ENCODE assay signal across 8 cellular contexts in the genomic region with DNA sequence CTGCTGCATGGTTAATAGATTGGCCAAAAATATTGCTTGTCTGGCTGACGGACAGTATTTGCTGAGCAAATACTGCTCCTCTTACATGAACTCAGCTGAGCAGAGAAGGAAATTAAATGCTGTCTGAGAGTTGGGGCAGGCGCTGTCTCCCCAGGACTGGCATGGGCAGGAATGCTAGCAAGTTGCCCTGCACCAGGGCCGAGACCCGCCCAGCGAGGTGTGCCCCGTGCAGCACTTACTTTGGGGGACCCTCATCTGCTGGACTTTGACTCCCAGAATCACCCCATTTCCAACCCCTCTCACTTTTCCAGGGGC. TPM values are rescaled to one million over a fixed set of nuclear protein-coding genes. Genes with fewer than 3 reads are reported as not detected.
A peak's percentile ranks its signal among the peaks of the same experiment; 100 is the strongest.
DNase-seq lines count a peak whose midpoint lies in the region; ATAC-seq and TF ChIP-seq lines count a peak whose summit lies in the region.

No MANE protein-coding gene starts in this region.

- no peaks in the 10 kb centered on the region for H3K27me3 Mint-ChIP-seq in activated T-helper 17 cell treated with anti-CD3 and anti-CD28 coated beads, Interleukin-2, amount 50 U/mL, for 72 hours
- peaks cover 13 to 28% (median 21%) of the 10 kb centered on the region in 3 donors for H3K27me3 Mint-ChIP-seq in immature natural killer cell (ENCODE audit: low read depth in 3 of 3)

- H3K36me3 ChIP-seq in SK-N-SH (replicated peaks in 1 of 2; ENCODE audit: control insufficient read depth in 1 of 2, insufficient read depth in 2 of 2, low read length in 1 of 2) (peaks cover 0 to 4% of the 10 kb centered on the region in 2 experiments), stomach smooth muscle (ENCODE audit: control insufficient read depth in 2 of 2, insufficient read depth in 2 of 2, low read length in 2 of 2) (no peaks in the 10 kb centered on the region)

- H4K20me1 ChIP-seq in SK-N-SH (ENCODE audit: insufficient read depth), result peaks cover 56% of the 10 kb centered on the region

- H3K4me3 ChIP-seq in SK-N-SH (ENCODE audit: low read depth in 2 of 2, low read length in 1 of 2), result peak overlapping the region; percentile 73 to 76
- peak overlapping the region; percentile 80 to 86 for H3K4me3 ChIP-seq in stomach smooth muscle (ENCODE audit: low read length in 2 of 2)

- H3K27ac ChIP-seq in SK-N-SH (ENCODE audit: low read depth in 2 of 2, low read length in 1 of 2) (no peak overlapping the region; a peak in 1 of 4 replicates), stomach smooth muscle (ENCODE audit: low read length) (no peak overlapping the region)

- TF ChIP-seq EP300 in SK-N-SH (IDR thresholded peaks at IDR 0.05; ENCODE audit: borderline replicate concordance in 1 of 2, low read depth in 1 of 2, low read length in 1 of 2), result no peak

- 55% methylated on average over 6 of the region's 6 CpGs for WGBS in SK-N-SH (ENCODE audit: low lambda C conversion rate)

- peak overlapping the region; percentile 82 for H3K4me3 Mint-ChIP-seq in activated T-helper 17 cell treated with anti-CD3 and anti-CD28 coated beads, Interleukin-2, amount 50 U/mL, for 72 hours
- H3K4me3 Mint-ChIP-seq in immature natural killer cell, result peak overlapping the region; percentile 59 to 88 (median 80)

- POLR2A ChIA-PET in SK-N-SH (lab: Yijun Ruan, JAX), result no interaction called here

- H3K4me2 ChIP-seq in SK-N-SH, result peak overlapping the region; percentile 100

- no peak for TF ChIP-seq RAD21 in SK-N-SH (IDR thresholded peaks at IDR 0.05; ENCODE audit: low read length)

- no peak for TF ChIP-seq CTCF in SK-N-SH (IDR thresholded peaks at IDR 0.05)

- DNase-seq in SK-N-SH (no peak), immature natural killer cell (no peak), HT-29 (ENCODE audit: low spot score) (no peak), LoVo (ENCODE audit: low spot score) (no peak)

- H3K9ac ChIP-seq in SK-N-SH, result peak overlapping the region; percentile 68
- peak overlapping the region; percentile 64 to 78 for H3K9ac ChIP-seq in stomach smooth muscle (ENCODE audit: low read length in 2 of 2)

- H2AFZ ChIP-seq in SK-N-SH (ENCODE audit: low read depth), result no peak overlapping the region

- H3K4me1 Mint-ChIP-seq in activated T-helper 17 cell treated with anti-CD3 and anti-CD28 coated beads, Interleukin-2, amount 50 U/mL, for 72 hours, result peaks cover 11% of the 10 kb centered on the region
- H3K4me1 Mint-ChIP-seq in immature natural killer cell, result peaks cover 65 to 67% of the 10 kb centered on the region in 2 donors

- H3K9me3 ChIP-seq in SK-N-SH, result no peaks in the 10 kb centered on the region
- H3K9me3 ChIP-seq in stomach smooth muscle (ENCODE audit: control insufficient read depth in 2 of 2, low read length in 2 of 2), result no peaks in the 10 kb centered on the region

- H3K79me2 ChIP-seq in SK-N-SH (ENCODE audit: insufficient read depth), result peaks cover 56% of the 10 kb centered on the region

- no peaks in the 10 kb centered on the region for H3F3A ChIP-seq in SK-N-SH (replicated peaks; ENCODE audit: insufficient read depth)

- H3K9me2 ChIP-seq in SK-N-SH, result no peaks in the 10 kb centered on the region

- peaks cover 16% of the 10 kb centered on the region for H3K36me3 Mint-ChIP-seq in activated T-helper 17 cell treated with anti-CD3 and anti-CD28 coated beads, Interleukin-2, amount 50 U/mL, for 72 hours (ENCODE audit: low read depth)
- no peaks in the 10 kb centered on the region for H3K36me3 Mint-ChIP-seq in immature natural killer cell

- CTCF ChIA-PET in SK-N-SH (lab: Yijun Ruan, JAX), result interaction anchor here (1.4 kb wide), 1 partner anchor 77 kb away, joined by 5 read pairs; no protein-coding TSS in a partner anchor

- H3K4me1 ChIP-seq in SK-N-SH (ENCODE audit: control insufficient read depth in 1 of 2, insufficient read depth in 2 of 2, low read depth in 1 of 2, low read length in 1 of 2), result peaks cover 0 to 51% of the 10 kb centered on the region in 2 experiments; a peak in 1 of 4 replicates
- H3K4me1 ChIP-seq in stomach smooth muscle (ENCODE audit: control insufficient read depth, insufficient read depth, low read length), result peaks cover 67% of the 10 kb centered on the region

- ATAC-seq in SK-N-SH treated with all-trans-retinoic acid at 6 μM for 48 hours (no peak), HG03439 (IDR thresholded peaks at IDR 0.05; ENCODE audit: unreplicated experiment) (no peak)
- ATAC-seq in activated T-helper 17 cell treated with anti-CD3 and anti-CD28 coated beads, Interleukin-2, amount 50 U/mL, for 72 hours (replicated peaks), result no peak

- no peaks in the 10 kb centered on the region for H3K27me3 ChIP-seq in SK-N-SH (ENCODE audit: insufficient read depth)
- no peaks in the 10 kb centered on the region for H3K27me3 ChIP-seq in stomach smooth muscle (ENCODE audit: control insufficient read depth in 1 of 2, insufficient read depth in 2 of 2, low read length in 2 of 2)

- peak overlapping the region; percentile 87 for H3K27ac Mint-ChIP-seq in activated T-helper 17 cell treated with anti-CD3 and anti-CD28 coated beads, Interleukin-2, amount 50 U/mL, for 72 hours
- H3K27ac Mint-ChIP-seq in immature natural killer cell, result peak overlapping the region; percentile 66 to 92 (median 86)

- no peaks in the 10 kb centered on the region for H3K9me3 Mint-ChIP-seq in activated T-helper 17 cell treated with anti-CD3 and anti-CD28 coated beads, Interleukin-2, amount 50 U/mL, for 72 hours
- H3K9me3 Mint-ChIP-seq in immature natural killer cell, result no peaks in the 10 kb centered on the region

TF ChIP-seq in SK-N-SH, 30 proteins besides CTCF, POLR2A, EP300 and RAD21:
- no peak for TF ChIP-seq POLR2AphosphoS5 (IDR thresholded peaks at IDR 0.05; ENCODE audit: low read depth, low read length)
- TF ChIP-seq, protein P1, sequence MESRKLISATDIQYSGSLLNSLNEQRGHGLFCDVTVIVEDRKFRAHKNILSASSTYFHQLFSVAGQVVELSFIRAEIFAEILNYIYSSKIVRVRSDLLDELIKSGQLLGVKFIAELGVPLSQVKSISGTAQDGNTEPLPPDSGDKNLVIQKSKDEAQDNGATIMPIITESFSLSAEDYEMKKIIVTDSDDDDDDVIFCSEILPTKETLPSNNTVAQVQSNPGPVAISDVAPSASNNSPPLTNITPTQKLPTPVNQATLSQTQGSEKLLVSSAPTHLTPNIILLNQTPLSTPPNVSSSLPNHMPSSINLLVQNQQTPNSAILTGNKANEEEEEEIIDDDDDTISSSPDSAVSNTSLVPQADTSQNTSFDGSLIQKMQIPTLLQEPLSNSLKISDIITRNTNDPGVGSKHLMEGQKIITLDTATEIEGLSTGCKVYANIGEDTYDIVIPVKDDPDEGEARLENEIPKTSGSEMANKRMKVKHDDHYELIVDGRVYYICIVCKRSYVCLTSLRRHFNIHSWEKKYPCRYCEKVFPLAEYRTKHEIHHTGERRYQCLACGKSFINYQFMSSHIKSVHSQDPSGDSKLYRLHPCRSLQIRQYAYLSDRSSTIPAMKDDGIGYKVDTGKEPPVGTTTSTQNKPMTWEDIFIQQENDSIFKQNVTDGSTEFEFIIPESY (IDR thresholded peaks at IDR 0.05; ENCODE audit: borderline replicate concordance, low read depth), result no peak
- TF ChIP-seq, protein P2, sequence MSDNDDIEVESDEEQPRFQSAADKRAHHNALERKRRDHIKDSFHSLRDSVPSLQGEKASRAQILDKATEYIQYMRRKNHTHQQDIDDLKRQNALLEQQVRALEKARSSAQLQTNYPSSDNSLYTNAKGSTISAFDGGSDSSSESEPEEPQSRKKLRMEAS (IDR thresholded peaks at IDR 0.05; ENCODE audit: low read depth), result no peak
- TF ChIP-seq GABPA (IDR thresholded peaks at IDR 0.05; ENCODE audit: low read depth), result no peak
- TF ChIP-seq EZH2phosphoT487 (IDR thresholded peaks at IDR 0.05; ENCODE audit: borderline replicate concordance, low read depth), result no peak
- TF ChIP-seq YY1 (IDR thresholded peaks at IDR 0.05; ENCODE audit: low read depth), result no peak

TF ChIP-seq in SK-N-SH treated with all-trans-retinoic acid at 6 μM for 48 hours, 23 proteins besides CTCF, POLR2A, EP300 and RAD21:
- TF ChIP-seq ISL1 (CRISPR knock-in tag; IDR thresholded peaks at IDR 0.05) (no peak), ESRRG (CRISPR knock-in tag; IDR thresholded peaks at IDR 0.05) (no peak), ZC3H10 (CRISPR knock-in tag; IDR thresholded peaks at IDR 0.05) (no peak), PATZ1 (CRISPR knock-in tag; IDR thresholded peaks at IDR 0.05; ENCODE audit: borderline replicate concordance) (no peak), OSR1 (CRISPR knock-in tag; IDR thresholded peaks at IDR 0.05) (no peak), CSDC2 (CRISPR knock-in tag; IDR thresholded peaks at IDR 0.05) (no peak), TOX (CRISPR knock-in tag; IDR thresholded peaks at IDR 0.05; ENCODE audit: borderline replicate concordance) (no peak), ZFP30 (CRISPR knock-in tag; IDR thresholded peaks at IDR 0.05) (no peak), ARNTL (CRISPR knock-in tag; IDR thresholded peaks at IDR 0.05; ENCODE audit: borderline replicate concordance, low read depth) (no peak), TCF4 (CRISPR knock-in tag; IDR thresholded peaks at IDR 0.05; ENCODE audit: borderline replicate concordance) (no peak), PPARA (CRISPR knock-in tag; IDR thresholded peaks at IDR 0.05; ENCODE audit: borderline replicate concordance) (no peak)
TF ChIP-seq in SK-N-SH treated with all-trans-retinoic acid at 6 μM for 48 hours: peak in this region for 0.

RNA-seq across cellular contexts. Expression of gene FBRSL1, which starts 1.4 kb away (rescaled TPM):
- polyA plus RNA-seq in SK-N-SH (2012; rRNA removed), result 3.3 and 5.5 TPM in 2 replicates
- 3.2 and 4.9 TPM in 2 replicates for polyA plus RNA-seq in SK-N-SH (2012; cell fraction: cytosol; rRNA removed)
- 29.5 and 88.3 TPM in 2 replicates for polyA plus RNA-seq in SK-N-SH (2012; cell fraction: nucleus; rRNA removed)
- total RNA-seq in activated T-helper 17 cell treated with anti-CD3 and anti-CD28 coated beads, Interleukin-2, amount 50 U/mL, for 72 hours, result 10 to 100 TPM; 34.7 to 38.7 TPM
- under 1 TPM in 2 of 3 donors, not detected in 1; 0.54 to 0.63 TPM for polyA plus RNA-seq in immature natural killer cell
- total RNA-seq in HT-29 (2014; rRNA removed; shearing (Covaris generic)), result 51.3 and 56.0 TPM in 2 replicates
